ENCODE assay signal across 12 cellular contexts in the genomic region with DNA sequence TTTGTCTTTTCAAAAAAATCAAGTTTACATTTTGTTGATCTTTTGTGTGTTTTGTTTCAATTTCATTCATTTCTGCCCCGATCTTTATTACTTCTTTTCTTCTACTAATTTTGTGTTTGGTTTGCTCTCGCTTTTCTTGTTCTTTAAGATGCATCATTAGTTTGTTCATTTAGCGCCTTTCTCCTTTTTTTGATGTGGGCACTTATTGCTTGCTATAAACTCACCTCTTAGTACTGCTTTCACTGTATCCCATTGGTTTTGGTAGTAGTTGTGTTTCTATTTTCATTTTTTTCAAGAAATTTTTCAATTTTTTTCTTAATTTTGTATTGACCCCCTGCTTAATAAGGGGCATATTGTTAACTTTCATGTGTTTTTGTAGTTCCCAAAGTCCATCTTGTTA.
"Had no signal": no experiment of that assay in that cellular context is flagged by ENCODE, and none has a peak within 500 bp of the region (broad histone marks: within the 10 kb centered on the region; RNA-seq: fewer than 3 reads in every experiment).

No MANE protein-coding gene starts in this region.

- DNase-seq: activated CD4-positive, CD25-positive, alpha-beta regulatory T cell; activated gamma-delta T cell treated with Interleukin-2 at 50 U/mL for 16 hours; body of pancreas; central memory CD4-positive, alpha-beta T cell; effector CD4-positive, alpha-beta T cell; foreskin keratinocyte; head of caudate nucleus; naive B cell; retina; substantia nigra; T-helper 2 cell; transverse colon had no signal

- H3K4me3 Mint-ChIP-seq: naive B cell had no signal

- H3K27me3 Mint-ChIP-seq: naive B cell had no signal

- ATAC-seq: body of pancreas, foreskin keratinocyte had no signal
